26 cellular contexts compared by ENCODE assay signal in the genomic region with DNA sequence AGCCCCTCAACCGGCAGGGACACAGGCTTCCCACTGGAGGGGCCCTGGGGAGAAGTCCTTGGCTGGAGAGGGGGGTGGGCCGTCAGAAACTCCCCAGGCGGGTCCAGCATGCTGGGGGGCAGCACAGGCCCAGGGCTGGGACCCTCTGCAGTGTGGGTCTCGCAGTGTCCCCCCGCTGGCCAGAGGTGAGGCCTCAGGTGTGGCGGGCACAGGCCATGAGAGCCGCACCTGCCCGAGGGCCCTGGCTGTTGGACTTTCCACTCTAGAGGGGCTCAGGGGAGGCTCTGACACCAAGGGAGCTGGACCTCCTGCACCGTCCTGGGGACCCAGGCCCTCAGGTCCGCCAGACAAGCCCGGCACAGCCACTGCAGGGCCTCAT. TPM values are rescaled to one million over a fixed set of nuclear protein-coding genes. Genes with fewer than 3 reads are reported as not detected.
DNase-seq lines count a peak whose midpoint lies in the region; ATAC-seq, FAIRE-seq and TF ChIP-seq lines count a peak whose summit lies in the region.
"Had no signal": no experiment of that assay in that cellular context is flagged by ENCODE, and none has a peak within 500 bp of the region (broad histone marks: within the 10 kb centered on the region; RNA-seq: fewer than 3 reads in every experiment).

No MANE protein-coding gene starts in this region.

- DNase-seq in Caco-2 (no peak), MCF 10A (ENCODE audit: unreplicated experiment) (no peak), lower lobe of right lung (no peak), small intestine (no peak), nephron progenitor cell (no peak)
- no peak for DNase-seq in activated CD4-positive, alpha-beta memory T cell treated with anti-CD3 and anti-CD28 coated beads, Interleukin-2, amount 10 ng/mL, durations not matched to agents 7 days and 5 days
- DNase-seq: activated CD4-positive, alpha-beta T cell treated with anti-CD3 and anti-CD28 coated beads, Interleukin-2, amount 10 ng/mL, durations not matched to agents 7 days and 5 days; activated effector memory CD4-positive, alpha-beta T cell treated with Interleukin-2 at 50 U/mL for 16 hours; activated naive CD8-positive, alpha-beta T cell treated with anti-CD3 and anti-CD28 coated beads, Interleukin-2, amount 50 U/mL, for 24 hours; CD4-positive, CD25-positive, alpha-beta regulatory T cell; cortex of kidney; foreskin melanocyte; GF-D8; hippocampal formation; mesendoderm; NCI-H1694 treated with DMSO at 0.1 percent for 48 hours; NCI-H774; OCI-M1; psoas muscle; spleen; stimulated activated CD4-positive, alpha-beta T cell treated with anti-CD3 and anti-CD28 coated beads, Interleukin-4, amount 100 ng/mL, for 4 hours; T-helper 2 cell had no signal

- intact Hi-C loops in Caco-2 (cut with micrococcal nuclease; ENCODE audit: unreplicated experiment), result no loop called here
- intact Hi-C loops in MCF 10A (cut with micrococcal nuclease), result no loop called here
- intact Hi-C loops in lower lobe of right lung (cut with DNase I), result no loop called here

- H3K9me3 Mint-ChIP-seq in Caco-2 (ENCODE audit: unreplicated experiment) (no peaks in the 10 kb centered on the region), MCF 10A (ENCODE audit: unreplicated experiment) (no peaks in the 10 kb centered on the region), nephron progenitor cell (no peaks in the 10 kb centered on the region)
- peaks cover 3% of the 10 kb centered on the region for H3K9me3 Mint-ChIP-seq in activated CD4-positive, alpha-beta memory T cell treated with anti-CD3 and anti-CD28 coated beads, Interleukin-2, amount 10 ng/mL, durations not matched to agents 7 days and 5 days
- H3K9me3 Mint-ChIP-seq: activated CD4-positive, alpha-beta T cell treated with anti-CD3 and anti-CD28 coated beads, Interleukin-2, amount 10 ng/mL, durations not matched to agents 7 days and 5 days; activated naive CD8-positive, alpha-beta T cell treated with anti-CD3 and anti-CD28 coated beads, Interleukin-2, amount 50 U/mL, for 24 hours; CD4-positive, CD25-positive, alpha-beta regulatory T cell had no signal

- ATAC-seq in lower lobe of right lung, result no peak
- no peak for ATAC-seq in HG03354 (IDR thresholded peaks at IDR 0.05; ENCODE audit: poor library complexity, severe bottlenecking, unreplicated experiment)
- no peak for ATAC-seq in HG02610 (IDR thresholded peaks at IDR 0.05; ENCODE audit: unreplicated experiment)
- ATAC-seq: activated naive CD8-positive, alpha-beta T cell treated with anti-CD3 and anti-CD28 coated beads, Interleukin-2, amount 50 U/mL, for 24 hours had no signal

- TF ChIP-seq CTCF in Caco-2 (IDR thresholded peaks at IDR 0.05; ENCODE audit: insufficient read depth in 1 of 2, low read depth in 1 of 2, low read length in 1 of 2, severe bottlenecking in 1 of 2, unreplicated experiment in 1 of 2), result no peak
- no peak for TF ChIP-seq CTCF in MCF 10A (IDR thresholded peaks at IDR 0.05; ENCODE audit: unreplicated experiment)
- TF ChIP-seq CTCF in lower lobe of right lung (IDR thresholded peaks at IDR 0.05), result no peak
- TF ChIP-seq CTCF in nephron progenitor cell (IDR thresholded peaks at IDR 0.05), result no peak

- H3K36me3 ChIP-seq in Caco-2 (ENCODE audit: control insufficient read depth, insufficient read depth, low read length) (no peaks in the 10 kb centered on the region), lower lobe of right lung (no peaks in the 10 kb centered on the region), small intestine (ENCODE audit: control insufficient read depth in 2 of 2, insufficient read depth in 2 of 2, low read length in 2 of 2) (no peaks in the 10 kb centered on the region)
- H3K36me3 ChIP-seq: spleen had no signal

- H3K36me3 Mint-ChIP-seq in Caco-2 (ENCODE audit: insufficient read depth, unreplicated experiment) (peaks cover 8% of the 10 kb centered on the region), MCF 10A (ENCODE audit: insufficient read depth, unreplicated experiment) (no peaks in the 10 kb centered on the region), nephron progenitor cell (ENCODE audit: low read depth) (no peaks in the 10 kb centered on the region)
- H3K36me3 Mint-ChIP-seq in activated CD4-positive, alpha-beta memory T cell treated with anti-CD3 and anti-CD28 coated beads, Interleukin-2, amount 10 ng/mL, durations not matched to agents 7 days and 5 days (ENCODE audit: low read depth), result no peaks in the 10 kb centered on the region
- H3K36me3 Mint-ChIP-seq: CD4-positive, CD25-positive, alpha-beta regulatory T cell had no signal

- H3K4me1 Mint-ChIP-seq in Caco-2 (ENCODE audit: low read depth, unreplicated experiment) (peaks cover 8% of the 10 kb centered on the region), MCF 10A (ENCODE audit: insufficient read depth, unreplicated experiment) (peaks cover 22% of the 10 kb centered on the region), nephron progenitor cell (peaks cover 29% of the 10 kb centered on the region)
- H3K4me1 Mint-ChIP-seq in activated CD4-positive, alpha-beta memory T cell treated with anti-CD3 and anti-CD28 coated beads, Interleukin-2, amount 10 ng/mL, durations not matched to agents 7 days and 5 days, result peaks cover 15% of the 10 kb centered on the region

- H3K4me3 Mint-ChIP-seq in Caco-2 (ENCODE audit: unreplicated experiment), result no peak overlapping the region
- H3K4me3 Mint-ChIP-seq in MCF 10A (ENCODE audit: unreplicated experiment), result peak overlapping the region; percentile 76
- H3K4me3 Mint-ChIP-seq in nephron progenitor cell, result no peak overlapping the region
- H3K4me3 Mint-ChIP-seq in activated CD4-positive, alpha-beta memory T cell treated with anti-CD3 and anti-CD28 coated beads, Interleukin-2, amount 10 ng/mL, durations not matched to agents 7 days and 5 days, result no peak overlapping the region
- H3K4me3 Mint-ChIP-seq: activated CD4-positive, alpha-beta T cell treated with anti-CD3 and anti-CD28 coated beads, Interleukin-2, amount 10 ng/mL, durations not matched to agents 7 days and 5 days; activated naive CD8-positive, alpha-beta T cell treated with anti-CD3 and anti-CD28 coated beads, Interleukin-2, amount 50 U/mL, for 24 hours; CD4-positive, CD25-positive, alpha-beta regulatory T cell had no signal

- CTCF ChIA-PET in Caco-2 (lab: Charles Lee) (no interaction called here), MCF 10A (lab: Yijun Ruan, JAX) (interaction anchor here (0.6 to 4.2 kb wide), 2 partner anchors 19 to 121 kb away, joined by 3 to 16 read pairs; no protein-coding TSS in a partner anchor)
- CTCF ChIA-PET in activated CD4-positive, alpha-beta memory T cell treated with anti-CD3 and anti-CD28 coated beads, Interleukin-2, amount 10 ng/mL, durations not matched to agents 7 days and 5 days (lab: Charles Lee), result no interaction called here

- WGBS in small intestine, 3 donors, result 39 to 62% (median 61%) methylated on average over 8 to 11 of the region's 11 CpGs

- no peaks in the 10 kb centered on the region for H3K27me3 Mint-ChIP-seq in Caco-2 (ENCODE audit: insufficient read depth, unreplicated experiment)
- no peaks in the 10 kb centered on the region for H3K27me3 Mint-ChIP-seq in MCF 10A (ENCODE audit: insufficient read depth, unreplicated experiment)
- H3K27me3 Mint-ChIP-seq in nephron progenitor cell (ENCODE audit: low read depth, poor library complexity), result no peaks in the 10 kb centered on the region
- no peaks in the 10 kb centered on the region for H3K27me3 Mint-ChIP-seq in activated CD4-positive, alpha-beta memory T cell treated with anti-CD3 and anti-CD28 coated beads, Interleukin-2, amount 10 ng/mL, durations not matched to agents 7 days and 5 days
- H3K27me3 Mint-ChIP-seq: activated CD4-positive, alpha-beta T cell treated with anti-CD3 and anti-CD28 coated beads, Interleukin-2, amount 10 ng/mL, durations not matched to agents 7 days and 5 days; activated naive CD8-positive, alpha-beta T cell treated with anti-CD3 and anti-CD28 coated beads, Interleukin-2, amount 50 U/mL, for 24 hours; CD4-positive, CD25-positive, alpha-beta regulatory T cell had no signal

- H3K27ac Mint-ChIP-seq in Caco-2 (ENCODE audit: unreplicated experiment), result peak overlapping the region; percentile 23
- peak overlapping the region; percentile 84 for H3K27ac Mint-ChIP-seq in MCF 10A (ENCODE audit: low read depth, unreplicated experiment)
- H3K27ac Mint-ChIP-seq in nephron progenitor cell, result no peak overlapping the region
- H3K27ac Mint-ChIP-seq in activated CD4-positive, alpha-beta memory T cell treated with anti-CD3 and anti-CD28 coated beads, Interleukin-2, amount 10 ng/mL, durations not matched to agents 7 days and 5 days, result no peak overlapping the region
- H3K27ac Mint-ChIP-seq: activated CD4-positive, alpha-beta T cell treated with anti-CD3 and anti-CD28 coated beads, Interleukin-2, amount 10 ng/mL, durations not matched to agents 7 days and 5 days; activated naive CD8-positive, alpha-beta T cell treated with anti-CD3 and anti-CD28 coated beads, Interleukin-2, amount 50 U/mL, for 24 hours; CD4-positive, CD25-positive, alpha-beta regulatory T cell had no signal

- H3K4me1 ChIP-seq in Caco-2 (peaks cover 87% of the 10 kb centered on the region), lower lobe of right lung (peaks cover 54% of the 10 kb centered on the region), small intestine (ENCODE audit: control insufficient read depth in 2 of 2, insufficient read depth in 1 of 2, low read depth in 1 of 2, low read length in 1 of 2) (peaks cover 3 to 4% of the 10 kb centered on the region in 2 donors)

- POLR2A ChIA-PET in Caco-2 (lab: Charles Lee), result interaction anchor here (3.7 kb wide), 1 partner anchor 11 kb away, joined by 25 read pairs; a partner anchor contains a TSS
- POLR2A ChIA-PET in MCF 10A (lab: Yijun Ruan, JAX), result interaction anchor here (0.6 to 6.2 kb wide), 7 partner anchors 11 to 358 kb away, joined by 3 to 73 read pairs (median 16); a partner anchor contains a TSS
- POLR2A ChIA-PET in activated CD4-positive, alpha-beta memory T cell treated with anti-CD3 and anti-CD28 coated beads, Interleukin-2, amount 10 ng/mL, durations not matched to agents 7 days and 5 days (lab: Charles Lee), result interaction anchor here (1.7 kb wide), 1 partner anchor 11 kb away, joined by 4 read pairs; a partner anchor contains a TSS

- no peak overlapping the region for H3K4me3 ChIP-seq in Caco-2 (ENCODE audit: low read depth, low read length)
- H3K4me3 ChIP-seq in lower lobe of right lung, result no peak overlapping the region
- no peak overlapping the region for H3K4me3 ChIP-seq in small intestine (ENCODE audit: low read depth in 1 of 2, low read length in 2 of 2)
- H3K4me3 ChIP-seq: psoas muscle, spleen had no signal

- H3K27me3 ChIP-seq in Caco-2 (replicated peaks; ENCODE audit: control insufficient read depth, insufficient read depth, low read length) (no peaks in the 10 kb centered on the region), lower lobe of right lung (ENCODE audit: low read depth) (no peaks in the 10 kb centered on the region), small intestine (ENCODE audit: control insufficient read depth in 2 of 2, insufficient read depth in 2 of 2, low read length in 2 of 2) (no peaks in the 10 kb centered on the region)
- H3K27me3 ChIP-seq: spleen had no signal

- BruUV-seq in Caco-2 (replicated peaks; lab: Mats Ljungman, UMichigan) (no TSS peak), MCF 10A (replicated peaks; lab: Mats Ljungman, UMichigan) (no TSS peak)

- H3K27ac ChIP-seq in lower lobe of right lung, result peak overlapping the region; percentile 94
- H3K27ac ChIP-seq in small intestine (ENCODE audit: low read depth in 1 of 2, low read length in 1 of 2), result peak overlapping the region; percentile 94 to 98
- H3K27ac ChIP-seq: HL-60, psoas muscle had no signal

- H3K9me3 ChIP-seq in Caco-2 (no peaks in the 10 kb centered on the region), lower lobe of right lung (no peaks in the 10 kb centered on the region), small intestine (ENCODE audit: control insufficient read depth, low read depth) (no peaks in the 10 kb centered on the region)
- H3K9me3 ChIP-seq: psoas muscle, spleen had no signal

- no peak for FAIRE-seq in small intestine (lab: Jason Lieb, UNC)
- FAIRE-seq: bronchial epithelial cell had no signal

RNA-seq across cellular contexts. Expression of a gene that starts 10.7 kb away (rescaled TPM):
- total RNA-seq in Caco-2 (2022), result 39.6 and 41.1 TPM in 2 replicates
- 56.3 and 73.5 TPM in 2 replicates for total RNA-seq in MCF 10A (2022)
- 94.7 TPM for total RNA-seq in lower lobe of right lung
- polyA plus RNA-seq in small intestine, result 10 to 100 TPM; 35.7 to 72.2 (median 49.4) TPM
- 10 to 100 TPM; 60.1 to 62.3 TPM for total RNA-seq in activated CD4-positive, alpha-beta memory T cell treated with anti-CD3 and anti-CD28 coated beads, Interleukin-2, amount 10 ng/mL, durations not matched to agents 7 days and 5 days

RNA-seq across cellular contexts. Expression of a gene that starts 31.5 kb away (rescaled TPM):
- 38.1 and 43.3 TPM in 2 replicates for total RNA-seq in Caco-2 (2022)
- 70.7 and 107 TPM in 2 replicates for total RNA-seq in MCF 10A (2022)
- 42.7 TPM for total RNA-seq in lower lobe of right lung
- polyA plus RNA-seq in small intestine, result 100 to 1,000 TPM in 1 of 3 donors, 10 to 100 TPM in 2; 11.9 to 107 (median 20.8) TPM
- total RNA-seq in activated CD4-positive, alpha-beta memory T cell treated with anti-CD3 and anti-CD28 coated beads, Interleukin-2, amount 10 ng/mL, durations not matched to agents 7 days and 5 days, result 10 to 100 TPM; 50.0 to 51.2 TPM

RNA-seq across cellular contexts. Expression of a gene that starts 31.7 kb away (rescaled TPM):
- 31.6 and 35.7 TPM in 2 replicates for total RNA-seq in Caco-2 (2022)
- total RNA-seq in MCF 10A (2022), result 16.6 and 18.2 TPM in 2 replicates
- total RNA-seq in lower lobe of right lung, result 25.9 TPM
- polyA plus RNA-seq in small intestine, result 10 to 100 TPM in 1 of 3 donors, 1 to 10 TPM in 2; 9.4 to 15.2 (median 9.5) TPM
- 10 to 100 TPM; 14.7 to 20.6 TPM for total RNA-seq in activated CD4-positive, alpha-beta memory T cell treated with anti-CD3 and anti-CD28 coated beads, Interleukin-2, amount 10 ng/mL, durations not matched to agents 7 days and 5 days

Comparison
In these comparisons a context has a peak if more than half of its experiments do, and no peak if none do; other contexts are left out.
1. H3K27ac Mint-ChIP-seq: peak in Caco-2 (single experiment) and MCF 10A (single experiment); none in nephron progenitor cell (single experiment) and activated CD4-positive, alpha-beta memory T cell treated with anti-CD3 and anti-CD28 coated beads, Interleukin-2, amount 10 ng/mL, durations not matched to agents 7 days and 5 days (single experiment).